16 cellular contexts compared by ENCODE assay signal in genomic region chr3:172303941-172304558, GRCh38.
A peak's percentile ranks its signal among the peaks of the same experiment; 100 is the strongest.
DNase-seq lines count a peak whose midpoint lies in the region; ATAC-seq and TF ChIP-seq lines count a peak whose summit lies in the region.
"Had no signal": no experiment of that assay in that cellular context is flagged by ENCODE, and none has a peak within 500 bp of the region (broad histone marks: within the 10 kb centered on the region; RNA-seq: fewer than 3 reads in every experiment).

No MANE protein-coding gene starts in this region.

- DNase-seq in GM10266 (ENCODE audit: extremely low spot score) (no peak), RWPE2 (ENCODE audit: low spot score) (no peak), fibroblast of mammary gland (ENCODE audit: low read depth) (no peak), psoas muscle (no peak), DMS153 (lab: John Stamatoyannopoulos, UW) (no peak)
- no peak for DNase-seq in activated CD4-positive, CD25-positive, alpha-beta regulatory T cell (lab: John Stamatoyannopoulos, UW)
- DNase-seq: activated naive CD4-positive, alpha-beta T cell treated with anti-CD3 and anti-CD28 coated beads for 36 hours; GF-D8; kidney glomerular epithelial cell; NCI-H1436 treated with DMSO at 0.1 percent for 48 hours; NCI-H510A; substantia nigra had no signal

- intact Hi-C loops in psoas muscle (cut with DNase I): no loop called here

- no peak overlapping the region for H3K4me3 ChIP-seq in RWPE2 (ENCODE audit: severe bottlenecking)
- no peak overlapping the region for H3K4me3 ChIP-seq in fibroblast of mammary gland (ENCODE audit: control insufficient read depth, low read depth, low read length)
- no peak overlapping the region for H3K4me3 ChIP-seq in psoas muscle
- H3K4me3 ChIP-seq: gastroesophageal sphincter, prostate gland had no signal

- peaks cover 86% of the 10 kb centered on the region for H3K36me3 ChIP-seq in RWPE2 (ENCODE audit: low read depth)
- peaks cover 0 to 50% of the 10 kb centered on the region in 2 donors for H3K36me3 ChIP-seq in psoas muscle (ENCODE audit: insufficient read depth in 1 of 2, low read depth in 1 of 2)

- H3K4me1 ChIP-seq in RWPE2 (ENCODE audit: insufficient read depth, poor library complexity, severe bottlenecking) (peaks cover 20% of the 10 kb centered on the region), psoas muscle (no peaks in the 10 kb centered on the region)
- H3K4me1 ChIP-seq: prostate gland had no signal

- H3K27ac ChIP-seq in RWPE2 (ENCODE audit: poor library complexity, severe bottlenecking): no peak overlapping the region
- no peak overlapping the region for H3K27ac ChIP-seq in psoas muscle
- H3K27ac ChIP-seq: gastroesophageal sphincter, prostate gland had no signal

- no peaks in the 10 kb centered on the region for H3K9me3 ChIP-seq in RWPE2 (ENCODE audit: severe bottlenecking)
- H3K9me3 ChIP-seq in psoas muscle: no peaks in the 10 kb centered on the region
- H3K9me3 ChIP-seq: gastroesophageal sphincter, prostate gland had no signal

- WGBS in psoas muscle, 3 donors: 91 to 99% (median 92%) methylated on average over 4 of the region's 4 CpGs

- H3K27me3 ChIP-seq in RWPE2 (ENCODE audit: insufficient read depth, poor library complexity, severe bottlenecking) (no peaks in the 10 kb centered on the region), psoas muscle (ENCODE audit: insufficient read depth in 3 of 3, low read length in 2 of 3) (no peaks in the 10 kb centered on the region)
- H3K27me3 ChIP-seq: gastroesophageal sphincter had no signal

- TF ChIP-seq CTCF in GM10266 (IDR thresholded peaks at IDR 0.05; ENCODE audit: control insufficient read depth, insufficient read depth, low read depth, missing control alignments): peak; percentile 10
- TF ChIP-seq CTCF in RWPE2 (IDR thresholded peaks at IDR 0.05; ENCODE audit: poor library complexity, severe bottlenecking): peak; percentile 21
- peak; percentile 36 for TF ChIP-seq CTCF in fibroblast of mammary gland (conservative IDR thresholded peaks at IDR 0.05; ENCODE audit: control insufficient read depth, insufficient read depth, low read depth, low read length)
- TF ChIP-seq CTCF in psoas muscle (IDR thresholded peaks at IDR 0.05): peak; percentile 10

- ATAC-seq in RWPE2 (ENCODE audit: low read depth) (no peak), psoas muscle (no peak), GM21515 (IDR thresholded peaks at IDR 0.05; ENCODE audit: unreplicated experiment) (no peak), HG03442 (IDR thresholded peaks at IDR 0.05; ENCODE audit: unreplicated experiment) (no peak)
